16 cellular contexts compared by ENCODE assay signal in the genomic region with DNA sequence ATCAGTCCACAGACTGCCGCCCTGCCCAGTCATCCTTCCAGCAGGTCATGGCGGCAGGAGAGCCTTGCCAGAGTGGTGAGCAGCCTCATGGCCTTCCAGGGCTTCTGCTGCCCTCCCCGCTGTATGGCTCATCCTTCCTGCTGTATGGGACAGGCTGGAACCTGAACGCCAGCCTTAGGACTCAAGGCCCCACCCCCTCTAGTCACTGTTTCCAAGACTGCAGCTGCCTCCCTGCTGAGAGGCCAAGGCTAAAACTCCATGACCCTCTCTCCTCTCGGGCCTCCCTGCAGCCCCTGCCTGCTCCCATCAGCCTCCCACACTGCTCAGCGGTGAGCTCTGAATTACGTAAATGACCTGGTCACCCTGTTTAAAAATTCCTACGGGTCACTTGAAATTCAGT.
A peak's percentile ranks its signal among the peaks of the same experiment; 100 is the strongest.
DNase-seq lines count a peak whose midpoint lies in the region; ATAC-seq, FAIRE-seq and TF ChIP-seq lines count a peak whose summit lies in the region.
"Had no signal": no experiment of that assay in that cellular context is flagged by ENCODE, and none has a peak within 500 bp of the region (broad histone marks: within the 10 kb centered on the region; RNA-seq: fewer than 3 reads in every experiment).

No MANE protein-coding gene starts in this region.

- TF ChIP-seq POLR2A in body of pancreas (IDR thresholded peaks at IDR 0.05) = no peak

- ATAC-seq in body of pancreas (no peak), GM19328 (IDR thresholded peaks at IDR 0.05; ENCODE audit: unreplicated experiment) (no peak)
- no peak for ATAC-seq in activated T-helper 17 cell treated with anti-CD3 and anti-CD28 coated beads, Interleukin-2, amount 50 U/mL, for 72 hours (replicated peaks)

- H3K4me3 ChIP-seq in bronchial epithelial cell (ENCODE audit: low read depth, low read length) (no peak overlapping the region), body of pancreas (no peak overlapping the region)
- H3K4me3 ChIP-seq: SJCRH30 had no signal

- WGBS in body of pancreas, 2 donors = 71 to 84% methylated on average over 7 to 8 of the region's 8 CpGs

- DNase-seq in HT1080 (ENCODE audit: low read depth) (peak; percentile 48), bronchial epithelial cell (ENCODE audit: low read depth) (peak; percentile 88), iPS-NIHi7 (ENCODE audit: extremely low spot score) (peak; percentile 40), body of pancreas (no peak), NK-92 (lab: John Stamatoyannopoulos, UW; ENCODE audit: unreplicated experiment) (no peak)
- DNase-seq: ACHN; AML-193; COR-L47; NCI-H1105 treated with DMSO at 0.1 percent for 48 hours; NCI-H187 treated with DMSO at 0.1 percent for 48 hours; NCI-H526 treated with DMSO at 0.1 percent for 48 hours; NK-92 treated with Interleukin-12 subunit alpha and Interleukin-12 subunit beta, amount 100 ng/mL, for 24 hours had no signal

- intact Hi-C loops in body of pancreas (cut with DNase I) = no loop called here

- H3K36me3 Mint-ChIP-seq in activated T-helper 17 cell treated with anti-CD3 and anti-CD28 coated beads, Interleukin-2, amount 50 U/mL, for 72 hours (ENCODE audit: low read depth) = no peaks in the 10 kb centered on the region

- H3K4me1 ChIP-seq in body of pancreas = no peaks in the 10 kb centered on the region
- H3K4me1 ChIP-seq: SJCRH30 had no signal

- H3K4me1 Mint-ChIP-seq in activated T-helper 17 cell treated with anti-CD3 and anti-CD28 coated beads, Interleukin-2, amount 50 U/mL, for 72 hours = no peaks in the 10 kb centered on the region

- H3K36me3 ChIP-seq in bronchial epithelial cell (ENCODE audit: control insufficient read depth, insufficient read depth, low read length) (no peaks in the 10 kb centered on the region), body of pancreas (replicated peaks in 1 of 2; ENCODE audit: insufficient read depth in 1 of 2, low read depth in 2 of 2) (no peaks in the 10 kb centered on the region)
- H3K36me3 ChIP-seq: SJCRH30 had no signal

- H3K27me3 Mint-ChIP-seq in activated T-helper 17 cell treated with anti-CD3 and anti-CD28 coated beads, Interleukin-2, amount 50 U/mL, for 72 hours = peaks cover 20% of the 10 kb centered on the region

- TF ChIP-seq CTCF in bronchial epithelial cell (IDR thresholded peaks at IDR 0.05; ENCODE audit: insufficient read depth, low read length, severe bottlenecking) (no peak), body of pancreas (IDR thresholded peaks at IDR 0.05) (no peak)

- H3K9me3 ChIP-seq in body of pancreas = no peaks in the 10 kb centered on the region
- H3K9me3 ChIP-seq: SJCRH30 had no signal

- H3K27me3 ChIP-seq in bronchial epithelial cell (ENCODE audit: control insufficient read depth, insufficient read depth, low read length) = peaks cover 2% of the 10 kb centered on the region
- H3K27me3 ChIP-seq in body of pancreas = no peaks in the 10 kb centered on the region

- no peak overlapping the region for H3K27ac ChIP-seq in body of pancreas
- H3K27ac ChIP-seq: SJCRH30 had no signal

- no peak overlapping the region for H3K27ac Mint-ChIP-seq in activated T-helper 17 cell treated with anti-CD3 and anti-CD28 coated beads, Interleukin-2, amount 50 U/mL, for 72 hours

- H3K9me3 Mint-ChIP-seq in activated T-helper 17 cell treated with anti-CD3 and anti-CD28 coated beads, Interleukin-2, amount 50 U/mL, for 72 hours = no peaks in the 10 kb centered on the region

- H3K4me3 Mint-ChIP-seq in activated T-helper 17 cell treated with anti-CD3 and anti-CD28 coated beads, Interleukin-2, amount 50 U/mL, for 72 hours = no peak overlapping the region

- FAIRE-seq in bronchial epithelial cell (lab: Jason Lieb, UNC) = no peak
- FAIRE-seq: GM19239 had no signal

Comparison
In these comparisons a context has a peak if more than half of its experiments do, and no peak if none do; other contexts are left out.
1. DNase-seq: peak in HT1080 (single experiment), bronchial epithelial cell (single experiment) and iPS-NIHi7 (single experiment); none in body of pancreas (0 of 4) and NK-92 (single experiment).